Comparison of ENCODE assay signal across 15 cellular contexts in genomic region chr13:46596501-46596900, GRCh38. TPM values are rescaled to one million over a fixed set of nuclear protein-coding genes. Genes with fewer than 3 reads are reported as not detected.
DNase-seq lines count a peak whose midpoint lies in the region; ATAC-seq, FAIRE-seq and TF ChIP-seq lines count a peak whose summit lies in the region.
"Had no signal": no experiment of that assay in that cellular context is flagged by ENCODE, and none has a peak within 500 bp of the region (broad histone marks: within the 10 kb centered on the region; RNA-seq: fewer than 3 reads in every experiment).

No MANE protein-coding gene starts in this region.

- FAIRE-seq in keratinocyte (lab: Jason Lieb, UNC): peak; percentile 68
- FAIRE-seq: islet of Langerhans had no signal

- no peak overlapping the region for H3K27ac ChIP-seq in CD4-positive, alpha-beta T cell (ENCODE audit: low read depth, low read length)
- H3K27ac ChIP-seq in angular gyrus (ENCODE audit: low read depth, low read length) (peak overlapping the region; percentile 22), keratinocyte (ENCODE audit: control insufficient read depth, insufficient read depth, low read length) (peak overlapping the region; percentile 49), sigmoid colon (peak overlapping the region; percentile 66 to 82 (median 74))

- H4K20me1 ChIP-seq in keratinocyte (ENCODE audit: control insufficient read depth, extremely low read depth, insufficient read depth, low read length): no peaks in the 10 kb centered on the region

- H3K36me3 Mint-ChIP-seq in CD4-positive, alpha-beta T cell (ENCODE audit: low read depth): no peaks in the 10 kb centered on the region
- peaks cover 8% of the 10 kb centered on the region for H3K36me3 Mint-ChIP-seq in activated naive CD4-positive, alpha-beta T cell treated with anti-CD3 and anti-CD28 coated beads, Interleukin-2, amount 10 ng/mL, durations not matched to agents 7 days and 5 days
- H3K36me3 Mint-ChIP-seq in activated T-helper 2 cell treated with anti-CD3 and anti-CD28 coated beads, Interferon-gamma antibody, Interleukin-2, Interleukin-4, amounts not matched to agents 10 μg/mL and 5 μg/mL and 100 μg/mL, durations not matched to agents 14 hours and 24 hours and 36 hours (ENCODE audit: low read depth): peaks cover 7% of the 10 kb centered on the region
- H3K36me3 Mint-ChIP-seq: stimulated activated effector memory CD8-positive, alpha-beta T cell treated with anti-CD3 and anti-CD28 coated beads, Interleukin-12 subunit alpha, Interleukin-12 subunit beta, amount 100 ng/mL, for 72 hours had no signal

- H3K9me1 ChIP-seq in keratinocyte (ENCODE audit: control insufficient read depth, extremely low read depth, insufficient read depth, low read length): peaks cover 7% of the 10 kb centered on the region

- H3K27me3 ChIP-seq in CD4-positive, alpha-beta T cell (ENCODE audit: control insufficient read depth, insufficient read depth, low read length): no peaks in the 10 kb centered on the region
- H3K27me3 ChIP-seq in keratinocyte (ENCODE audit: control insufficient read depth, extremely low read depth, insufficient read depth, low read length) (no peaks in the 10 kb centered on the region), sigmoid colon (no peaks in the 10 kb centered on the region)

- H3K4me1 ChIP-seq in keratinocyte (ENCODE audit: control insufficient read depth, extremely low read depth, insufficient read depth, low read length) (peaks cover 46% of the 10 kb centered on the region), sigmoid colon (peaks cover 0 to 71% (median 65%) of the 10 kb centered on the region in 4 donors)

- peak overlapping the region; percentile 59 for H3K27ac Mint-ChIP-seq in CD4-positive, alpha-beta T cell
- H3K27ac Mint-ChIP-seq in stimulated activated naive CD8-positive, alpha-beta T cell treated with anti-CD3 and anti-CD28 coated beads, Interleukin-15, amount 100 ng/mL, for 72 hours: no peak overlapping the region
- no peak overlapping the region for H3K27ac Mint-ChIP-seq in activated naive CD4-positive, alpha-beta T cell treated with anti-CD3 and anti-CD28 coated beads, Interleukin-2, amount 10 ng/mL, durations not matched to agents 7 days and 5 days
- H3K27ac Mint-ChIP-seq in activated T-helper 2 cell treated with anti-CD3 and anti-CD28 coated beads, Interferon-gamma antibody, Interleukin-2, Interleukin-4, amounts not matched to agents 10 μg/mL and 5 μg/mL and 100 μg/mL, durations not matched to agents 14 hours and 24 hours and 36 hours: no peak overlapping the region
- H3K27ac Mint-ChIP-seq: stimulated activated effector memory CD8-positive, alpha-beta T cell treated with anti-CD3 and anti-CD28 coated beads, Interleukin-12 subunit alpha, Interleukin-12 subunit beta, amount 100 ng/mL, for 72 hours had no signal

- no peaks in the 10 kb centered on the region for H3K9me3 ChIP-seq in CD4-positive, alpha-beta T cell (ENCODE audit: control insufficient read depth, low read length)
- H3K9me3 ChIP-seq in keratinocyte (ENCODE audit: control insufficient read depth, low read depth, low read length) (no peaks in the 10 kb centered on the region), sigmoid colon (no peaks in the 10 kb centered on the region)

- H3K4me3 Mint-ChIP-seq in CD4-positive, alpha-beta T cell: no peak overlapping the region
- no peak overlapping the region for H3K4me3 Mint-ChIP-seq in stimulated activated naive CD8-positive, alpha-beta T cell treated with anti-CD3 and anti-CD28 coated beads, Interleukin-15, amount 100 ng/mL, for 72 hours
- no peak overlapping the region for H3K4me3 Mint-ChIP-seq in activated naive CD4-positive, alpha-beta T cell treated with anti-CD3 and anti-CD28 coated beads, Interleukin-2, amount 10 ng/mL, durations not matched to agents 7 days and 5 days
- H3K4me3 Mint-ChIP-seq in activated T-helper 2 cell treated with anti-CD3 and anti-CD28 coated beads, Interferon-gamma antibody, Interleukin-2, Interleukin-4, amounts not matched to agents 10 μg/mL and 5 μg/mL and 100 μg/mL, durations not matched to agents 14 hours and 24 hours and 36 hours (ENCODE audit: low read depth): no peak overlapping the region
- H3K4me3 Mint-ChIP-seq: stimulated activated effector memory CD8-positive, alpha-beta T cell treated with anti-CD3 and anti-CD28 coated beads, Interleukin-12 subunit alpha, Interleukin-12 subunit beta, amount 100 ng/mL, for 72 hours had no signal

- peaks cover 77% of the 10 kb centered on the region for H3K79me2 ChIP-seq in keratinocyte (ENCODE audit: control insufficient read depth, insufficient read depth, low read length)

- POLR2A ChIA-PET in CD4-positive, alpha-beta T cell (lab: Charles Lee): interaction anchor here (0.7 to 1.7 kb wide), 4 partner anchors 10 to 572 kb away, joined by 3 to 12 read pairs (median 3); no protein-coding TSS in a partner anchor

- TF ChIP-seq POLR2A in sigmoid colon (IDR thresholded peaks at IDR 0.05): no peak

- H2AFZ ChIP-seq in keratinocyte (ENCODE audit: control insufficient read depth, low read length): no peak overlapping the region

- TF ChIP-seq CTCF in CD4-positive, alpha-beta T cell (IDR thresholded peaks at IDR 0.05): no peak
- no peak for TF ChIP-seq CTCF in keratinocyte (optimal IDR thresholded peaks at IDR 0.05 in 1 of 3, IDR thresholded peaks at IDR 0.05 in 1 of 3, conservative IDR thresholded peaks at IDR 0.05 in 1 of 3; ENCODE audit: extremely low read depth in 1 of 3, insufficient read depth in 2 of 3, low read length in 3 of 3)
- TF ChIP-seq CTCF in sigmoid colon (IDR thresholded peaks at IDR 0.05): no peak

- intact Hi-C loops in CD4-positive, alpha-beta T cell (cut with DNase I, micrococcal nuclease): loop anchor here in 1 of 2 experiments (10.0 kb wide), 1 partner anchor 58 kb away; no protein-coding TSS in a partner anchor
- intact Hi-C loops in sigmoid colon (cut with DNase I): no loop called here
- intact Hi-C loops in activated T-helper 2 cell treated with anti-CD3 and anti-CD28 coated beads, Interferon-gamma antibody, Interleukin-2, Interleukin-4, amounts not matched to agents 10 μg/mL and 5 μg/mL and 100 μg/mL, durations not matched to agents 14 hours and 24 hours and 36 hours (cut with micrococcal nuclease): no loop called here

- dilution Hi-C loops in keratinocyte (cut with MboI; ENCODE audit: extremely low pct_ligation_motif_present, low sequenced_read_pairs): no loop called here

- H3K9me3 Mint-ChIP-seq in CD4-positive, alpha-beta T cell: no peaks in the 10 kb centered on the region
- H3K9me3 Mint-ChIP-seq in stimulated activated naive CD8-positive, alpha-beta T cell treated with anti-CD3 and anti-CD28 coated beads, Interleukin-15, amount 100 ng/mL, for 72 hours: no peaks in the 10 kb centered on the region
- no peaks in the 10 kb centered on the region for H3K9me3 Mint-ChIP-seq in activated naive CD4-positive, alpha-beta T cell treated with anti-CD3 and anti-CD28 coated beads, Interleukin-2, amount 10 ng/mL, durations not matched to agents 7 days and 5 days
- H3K9me3 Mint-ChIP-seq in activated T-helper 2 cell treated with anti-CD3 and anti-CD28 coated beads, Interferon-gamma antibody, Interleukin-2, Interleukin-4, amounts not matched to agents 10 μg/mL and 5 μg/mL and 100 μg/mL, durations not matched to agents 14 hours and 24 hours and 36 hours: no peaks in the 10 kb centered on the region
- H3K9me3 Mint-ChIP-seq: stimulated activated effector memory CD8-positive, alpha-beta T cell treated with anti-CD3 and anti-CD28 coated beads, Interleukin-12 subunit alpha, Interleukin-12 subunit beta, amount 100 ng/mL, for 72 hours had no signal

- no peaks in the 10 kb centered on the region for H3K27me3 Mint-ChIP-seq in CD4-positive, alpha-beta T cell
- H3K27me3 Mint-ChIP-seq in stimulated activated naive CD8-positive, alpha-beta T cell treated with anti-CD3 and anti-CD28 coated beads, Interleukin-15, amount 100 ng/mL, for 72 hours: no peaks in the 10 kb centered on the region
- H3K27me3 Mint-ChIP-seq in activated naive CD4-positive, alpha-beta T cell treated with anti-CD3 and anti-CD28 coated beads, Interleukin-2, amount 10 ng/mL, durations not matched to agents 7 days and 5 days: no peaks in the 10 kb centered on the region
- peaks cover 6% of the 10 kb centered on the region for H3K27me3 Mint-ChIP-seq in activated T-helper 2 cell treated with anti-CD3 and anti-CD28 coated beads, Interferon-gamma antibody, Interleukin-2, Interleukin-4, amounts not matched to agents 10 μg/mL and 5 μg/mL and 100 μg/mL, durations not matched to agents 14 hours and 24 hours and 36 hours (ENCODE audit: low read depth)

- H3K4me1 Mint-ChIP-seq in CD4-positive, alpha-beta T cell (ENCODE audit: low read depth): peaks cover 94% of the 10 kb centered on the region
- H3K4me1 Mint-ChIP-seq in stimulated activated naive CD8-positive, alpha-beta T cell treated with anti-CD3 and anti-CD28 coated beads, Interleukin-15, amount 100 ng/mL, for 72 hours: peaks cover 90% of the 10 kb centered on the region
- H3K4me1 Mint-ChIP-seq in activated naive CD4-positive, alpha-beta T cell treated with anti-CD3 and anti-CD28 coated beads, Interleukin-2, amount 10 ng/mL, durations not matched to agents 7 days and 5 days: peaks cover 92% of the 10 kb centered on the region
- peaks cover 49% of the 10 kb centered on the region for H3K4me1 Mint-ChIP-seq in activated T-helper 2 cell treated with anti-CD3 and anti-CD28 coated beads, Interferon-gamma antibody, Interleukin-2, Interleukin-4, amounts not matched to agents 10 μg/mL and 5 μg/mL and 100 μg/mL, durations not matched to agents 14 hours and 24 hours and 36 hours (ENCODE audit: low read depth)

- DNase-seq in CD4-positive, alpha-beta T cell: no peak
- DNase-seq in keratinocyte (ENCODE audit: low read depth, low spot score) (no peak), sigmoid colon (no peak)
- DNase-seq in stimulated activated naive CD8-positive, alpha-beta T cell treated with anti-CD3 and anti-CD28 coated beads, Interleukin-15, amount 100 ng/mL, for 72 hours: no peak
- no peak for DNase-seq in activated naive CD4-positive, alpha-beta T cell treated with Interleukin-2 at 50 U/mL for 16 hours
- no peak for DNase-seq in activated naive CD4-positive, alpha-beta T cell treated with anti-CD3 and anti-CD28 coated beads, Interleukin-2, amount 10 ng/mL, durations not matched to agents 7 days and 5 days
- DNase-seq in activated T-helper 2 cell treated with anti-CD3 and anti-CD28 coated beads, Interferon-gamma antibody, Interleukin-2, Interleukin-4, amounts not matched to agents 10 μg/mL and 5 μg/mL and 100 μg/mL, durations not matched to agents 14 hours and 24 hours and 36 hours (ENCODE audit: low spot score): no peak
- DNase-seq: activated naive CD4-positive, alpha-beta T cell; H7; NCI-H1092; stimulated activated CD4-positive, alpha-beta T cell treated with anti-CD3 and anti-CD28 coated beads, Interleukin-4, amount 100 ng/mL, for 4 hours had no signal

- peak overlapping the region; percentile 66 for H3K4me2 ChIP-seq in keratinocyte (ENCODE audit: control insufficient read depth, extremely low read depth, insufficient read depth, low read depth, low read length)

- no peak overlapping the region for H3K9ac ChIP-seq in keratinocyte (ENCODE audit: control insufficient read depth, extremely low read depth, insufficient read depth, low read length)

- H3K4me3 ChIP-seq in keratinocyte (ENCODE audit: control insufficient read depth in 2 of 3, extremely low read depth in 1 of 3, insufficient read depth in 2 of 3, low read depth in 1 of 3, low read length in 3 of 3): peak overlapping the region in 2 of 3 experiments; percentile 5 to 13
- H3K4me3 ChIP-seq in sigmoid colon: no peak overlapping the region

- CTCF ChIA-PET in CD4-positive, alpha-beta T cell (lab: Charles Lee): interaction anchor here (1.1 kb wide), 1 partner anchor 105 kb away, joined by 3 read pairs; no protein-coding TSS in a partner anchor
- CTCF ChIA-PET in activated naive CD4-positive, alpha-beta T cell treated with anti-CD3 and anti-CD28 coated beads, Interleukin-2, amount 10 ng/mL, durations not matched to agents 7 days and 5 days (lab: Charles Lee): no interaction called here

- no peak for ATAC-seq in CD4-positive, alpha-beta T cell (ENCODE audit: poor library complexity)
- ATAC-seq in stimulated activated naive CD8-positive, alpha-beta T cell treated with anti-CD3 and anti-CD28 coated beads, Interleukin-15, amount 100 ng/mL, for 72 hours: no peak
- ATAC-seq: sciatic nerve; stimulated activated effector memory CD8-positive, alpha-beta T cell treated with anti-CD3 and anti-CD28 coated beads, Interleukin-12 subunit alpha, Interleukin-12 subunit beta, amount 100 ng/mL, for 72 hours had no signal

- no peak for TF ChIP-seq EP300 in sigmoid colon (IDR thresholded peaks at IDR 0.05)

- H3K36me3 ChIP-seq in keratinocyte (ENCODE audit: control insufficient read depth in 2 of 2, extremely low read depth in 1 of 2, insufficient read depth in 2 of 2, low read length in 2 of 2) (no peaks in the 10 kb centered on the region), sigmoid colon (no peaks in the 10 kb centered on the region)

- WGBS in sigmoid colon, 2 donors: 90% methylated on average over 6 of the region's 6 CpGs

RNA-seq across cellular contexts. Expression of gene LRCH1, which starts 43.5 kb away (rescaled TPM):
- 10 to 100 TPM; 13.4 to 14.7 TPM for total RNA-seq in CD4-positive, alpha-beta T cell
- polyA plus RNA-seq in keratinocyte: 9.6 to 16.2 TPM (median 11.1 TPM) in 3 replicates
- 15.5 TPM for polyA plus RNA-seq in keratinocyte (2011; ENCODE audit: low read depth)
- 8.0 and 11.4 TPM in 2 replicates for polyA plus RNA-seq in keratinocyte (2011; cell fraction: cytosol; rRNA removed)
- 13.5 and 16.0 TPM in 2 replicates for polyA plus RNA-seq in keratinocyte (2011; cell fraction: nucleus; rRNA removed)
- 8.5 and 8.9 TPM in 2 replicates for polyA plus RNA-seq in keratinocyte (2012; ENCODE audit: low replicate concordance)
- polyA minus RNA-seq in keratinocyte: 9.3 to 24.7 TPM (median 12.1 TPM) in 3 replicates
- polyA minus RNA-seq in keratinocyte (2011; cell fraction: cytosol; rRNA and poly(A)+ RNA removed): 9.8 TPM
- polyA minus RNA-seq in keratinocyte (2011; cell fraction: nucleus; rRNA and poly(A)+ RNA removed): 19.8 and 36.8 TPM in 2 replicates
- total RNA-seq in sigmoid colon: 10 to 100 TPM; 32.4 to 54.0 (median 40.7) TPM
- polyA plus RNA-seq in sigmoid colon: 1 to 10 TPM; 4.2 to 8.4 (median 5.1) TPM
- total RNA-seq in activated T-helper 2 cell treated with anti-CD3 and anti-CD28 coated beads, Interferon-gamma antibody, Interleukin-2, Interleukin-4, amounts not matched to agents 10 μg/mL and 5 μg/mL and 100 μg/mL, durations not matched to agents 14 hours and 24 hours and 36 hours: 16.9 and 17.8 TPM in 2 replicates

Comparison
In these comparisons a context has a peak if more than half of its experiments do, and no peak if none do; other contexts are left out.
1. H3K4me3 ChIP-seq: peak in keratinocyte (2 of 3); none in sigmoid colon (0 of 4).